Comparison of ENCODE assay signal across 23 cellular contexts in genomic region chr9:100589582-100589981, GRCh38. TPM values are rescaled to one million over a fixed set of nuclear protein-coding genes. Genes with fewer than 3 reads are reported as not detected.
DNase-seq lines count a peak whose midpoint lies in the region; FAIRE-seq and TF ChIP-seq lines count a peak whose summit lies in the region.
"Had no signal": no experiment of that assay in that cellular context is flagged by ENCODE, and none has a peak within 500 bp of the region (broad histone marks: within the 10 kb centered on the region; RNA-seq: fewer than 3 reads in every experiment).

No MANE protein-coding gene starts in this region.

- no peaks in the 10 kb centered on the region for H3K27me3 Mint-ChIP-seq in MCF 10A (ENCODE audit: insufficient read depth, unreplicated experiment)
- H3K27me3 Mint-ChIP-seq: activated CD4-positive, alpha-beta T cell treated with anti-CD3 and anti-CD28 coated beads for 36 hours; central memory CD8-positive, alpha-beta T cell; effector memory CD8-positive, alpha-beta T cell; memory B cell; stimulated activated naive CD8-positive, alpha-beta T cell treated with anti-CD3 and anti-CD28 coated beads, Interleukin-15, Interleukin-2, amounts not matched to agents 100 ng/mL and 50 ng/mL, for 24 hours had no signal

- POLR2A ChIA-PET in MCF 10A (lab: Yijun Ruan, JAX), result no interaction called here

- no peak overlapping the region for H3K9ac ChIP-seq in adipocyte (ENCODE audit: low read length)

- H3K4me3 ChIP-seq in adipocyte (ENCODE audit: low read length) (no peak overlapping the region), dorsolateral prefrontal cortex (no peak overlapping the region)
- H3K4me3 ChIP-seq: HAP-1, ovary had no signal

- H3K4me1 Mint-ChIP-seq in MCF 10A (ENCODE audit: insufficient read depth, unreplicated experiment), result no peaks in the 10 kb centered on the region
- H3K4me1 Mint-ChIP-seq: activated CD4-positive, alpha-beta T cell treated with anti-CD3 and anti-CD28 coated beads for 36 hours; activated naive CD8-positive, alpha-beta T cell treated with anti-CD3 and anti-CD28 coated beads, Interleukin-2, amount 10 ng/mL, durations not matched to agents 7 days and 5 days; central memory CD8-positive, alpha-beta T cell; memory B cell had no signal

- no peak overlapping the region for H3K4me3 Mint-ChIP-seq in MCF 10A (ENCODE audit: unreplicated experiment)
- H3K4me3 Mint-ChIP-seq: activated CD4-positive, alpha-beta T cell treated with anti-CD3 and anti-CD28 coated beads for 36 hours; activated naive CD8-positive, alpha-beta T cell treated with anti-CD3 and anti-CD28 coated beads, Interleukin-2, amount 10 ng/mL, durations not matched to agents 7 days and 5 days; central memory CD8-positive, alpha-beta T cell; effector memory CD8-positive, alpha-beta T cell; memory B cell; stimulated activated naive CD8-positive, alpha-beta T cell treated with anti-CD3 and anti-CD28 coated beads, Interleukin-15, Interleukin-2, amounts not matched to agents 100 ng/mL and 50 ng/mL, for 24 hours had no signal

- CTCF ChIA-PET in MCF 10A (lab: Yijun Ruan, JAX), result interaction anchor here (0.5 to 4.8 kb wide), 6 partner anchors 11 to 725 kb away, joined by 3 to 29 read pairs (median 4); no protein-coding TSS in a partner anchor

- no TSS peak for BruUV-seq in MCF 10A (replicated peaks; lab: Mats Ljungman, UMichigan)

- H3K36me3 ChIP-seq in adipocyte (ENCODE audit: control insufficient read depth, insufficient read depth, low read length, severe bottlenecking), result no peaks in the 10 kb centered on the region
- H3K36me3 ChIP-seq: HAP-1, ovary had no signal

- FAIRE-seq in H54 (lab: Jason Lieb, UNC), result peak; percentile 86
- FAIRE-seq: G401.6, TTC549 had no signal

- H3K9me3 ChIP-seq in adipocyte (ENCODE audit: control insufficient read depth, low read length), result no peaks in the 10 kb centered on the region
- H3K9me3 ChIP-seq: Caco-2, HAP-1, ovary had no signal

- TF ChIP-seq CTCF in dorsolateral prefrontal cortex (IDR thresholded peaks at IDR 0.05 in 54 of 56, conservative IDR thresholded peaks at IDR 0.05 in 2 of 56; ENCODE audit: low read depth in 1 of 56, partially characterized antibody in 56 of 56) (no peak), MCF 10A (IDR thresholded peaks at IDR 0.05; ENCODE audit: unreplicated experiment) (no peak)

- DNase-seq in H54 (ENCODE audit: insufficient read length, low spot score), result no peak
- DNase-seq in adipocyte (ENCODE audit: low read depth), result peak; percentile 55
- no peak for DNase-seq in dorsolateral prefrontal cortex
- DNase-seq in renal cortical epithelial cell (ENCODE audit: low read depth), result peak; percentile 61
- DNase-seq in glomerular visceral epithelial cell (ENCODE audit: extremely low spot score), result no peak
- no peak for DNase-seq in NCI-H1105 treated with DMSO at 0.1 percent for 48 hours (lab: John Stamatoyannopoulos, UW)
- no peak for DNase-seq in COLO829 (ENCODE audit: low spot score)
- DNase-seq in MCF 10A (ENCODE audit: unreplicated experiment), result no peak
- DNase-seq: activated CD4-positive, alpha-beta T cell treated with anti-CD3 and anti-CD28 coated beads for 36 hours; activated naive CD8-positive, alpha-beta T cell treated with anti-CD3 and anti-CD28 coated beads, Interleukin-2, amount 10 ng/mL, durations not matched to agents 7 days and 5 days; Caco-2; effector memory CD8-positive, alpha-beta T cell; kidney glomerular epithelial cell; NCI-H2081; NCI-H510A treated with DMSO at 0.1 percent for 48 hours; ovary had no signal

- H3K27ac ChIP-seq in dorsolateral prefrontal cortex, result peak overlapping the region in 50 of 59 donors; percentile 41 to 85 (median 73)
- H3K27ac ChIP-seq: HL-60, ovary had no signal

- H3K36me3 Mint-ChIP-seq in MCF 10A (ENCODE audit: insufficient read depth, unreplicated experiment), result no peaks in the 10 kb centered on the region
- H3K36me3 Mint-ChIP-seq: activated naive CD8-positive, alpha-beta T cell treated with anti-CD3 and anti-CD28 coated beads, Interleukin-2, amount 10 ng/mL, durations not matched to agents 7 days and 5 days; memory B cell had no signal

- TF ChIP-seq POLR2A in H54 (IDR thresholded peaks at IDR 0.05; ENCODE audit: low read depth, low read length), result no peak

- no peaks in the 10 kb centered on the region for H3K9me3 Mint-ChIP-seq in MCF 10A (ENCODE audit: unreplicated experiment)
- H3K9me3 Mint-ChIP-seq: activated naive CD8-positive, alpha-beta T cell treated with anti-CD3 and anti-CD28 coated beads, Interleukin-2, amount 10 ng/mL, durations not matched to agents 7 days and 5 days; central memory CD8-positive, alpha-beta T cell; effector memory CD8-positive, alpha-beta T cell; memory B cell; stimulated activated naive CD8-positive, alpha-beta T cell treated with anti-CD3 and anti-CD28 coated beads, Interleukin-15, Interleukin-2, amounts not matched to agents 100 ng/mL and 50 ng/mL, for 24 hours had no signal

- intact Hi-C loops in dorsolateral prefrontal cortex (cut with DNase I) (no loop called here), MCF 10A (cut with micrococcal nuclease) (no loop called here)

- no peak overlapping the region for H3K27ac Mint-ChIP-seq in MCF 10A (ENCODE audit: low read depth, unreplicated experiment)
- H3K27ac Mint-ChIP-seq: activated CD4-positive, alpha-beta T cell treated with anti-CD3 and anti-CD28 coated beads for 36 hours; activated naive CD8-positive, alpha-beta T cell treated with anti-CD3 and anti-CD28 coated beads, Interleukin-2, amount 10 ng/mL, durations not matched to agents 7 days and 5 days; effector memory CD8-positive, alpha-beta T cell; memory B cell; stimulated activated naive CD8-positive, alpha-beta T cell treated with anti-CD3 and anti-CD28 coated beads, Interleukin-15, Interleukin-2, amounts not matched to agents 100 ng/mL and 50 ng/mL, for 24 hours had no signal

- H3K27me3 ChIP-seq in adipocyte (replicated peaks; ENCODE audit: control insufficient read depth, insufficient read depth, low read length), result no peaks in the 10 kb centered on the region
- no peaks in the 10 kb centered on the region for H3K27me3 ChIP-seq in dorsolateral prefrontal cortex
- H3K27me3 ChIP-seq: ovary had no signal

- peaks cover 19% of the 10 kb centered on the region for H3K4me1 ChIP-seq in adipocyte (ENCODE audit: control insufficient read depth, insufficient read depth, low read length)
- H3K4me1 ChIP-seq: Caco-2 had no signal

RNA-seq across cellular contexts. Expression of gene CAVIN4, which starts 11.7 kb away (rescaled TPM):
- total RNA-seq in dorsolateral prefrontal cortex, result 1 to 10 TPM; 2.1 to 7.0 (median 4.3) TPM
- 0.69 and 1.6 TPM in 2 replicates for total RNA-seq in renal cortical epithelial cell
- 0.49 and 0.56 TPM in 2 replicates for total RNA-seq in MCF 10A (2022)

Comparison
In these comparisons a context has a peak if more than half of its experiments do, and no peak if none do; other contexts are left out.
1. DNase-seq: peak in adipocyte (single experiment) and renal cortical epithelial cell (single experiment); none in H54 (single experiment), dorsolateral prefrontal cortex (0 of 10), glomerular visceral epithelial cell (single experiment), NCI-H1105 treated with DMSO at 0.1 percent for 48 hours (single experiment), COLO829 (single experiment) and MCF 10A (single experiment).